ENCODE assay signal across 7 cellular contexts in genomic region chr19:19627442-19627715, GRCh38. TPM values are rescaled to one million over a fixed set of nuclear protein-coding genes. Genes with fewer than 3 reads are reported as not detected.
A peak's percentile ranks its signal among the peaks of the same experiment; 100 is the strongest.
DNase-seq lines count a peak whose midpoint lies in the region; ATAC-seq and TF ChIP-seq lines count a peak whose summit lies in the region.
"Had no signal": no experiment of that assay in that cellular context is flagged by ENCODE, and none has a peak within 500 bp of the region (broad histone marks: within the 10 kb centered on the region; RNA-seq: fewer than 3 reads in every experiment).

No MANE protein-coding gene starts in this region.

- peak overlapping the region; percentile 71 to 94 (median 83); a peak in 21 of 22 replicates for H3K9ac ChIP-seq in BLaER1 treated with 17β-estradiol and CSF1 and Interleukin-3, amounts not matched to agents 10 nM and 100 nM

- WGBS in lower leg skin, 2 donors = 10 to 14% methylated on average over 5 of the region's 5 CpGs

- H3K4me1 ChIP-seq in BLaER1 treated with 17β-estradiol and CSF1 and Interleukin-3, amounts not matched to agents 10 nM and 100 nM = peaks cover 15 to 50% (median 48%) of the 10 kb centered on the region in 10 experiments
- H3K4me1 ChIP-seq in PC-9 (replicated peaks; ENCODE audit: insufficient read depth) = peaks cover 5% of the 10 kb centered on the region; the same call in 1 of the 2 replicates

- no peaks in the 10 kb centered on the region for H3K79me2 ChIP-seq in PC-9 (ENCODE audit: low read depth)

- H3K9me3 ChIP-seq in BLaER1 treated with 17β-estradiol and CSF1 and Interleukin-3, amounts not matched to agents 10 nM and 100 nM (replicated peaks in 1 of 11) = no peaks in the 10 kb centered on the region
- no peaks in the 10 kb centered on the region for H3K9me3 ChIP-seq in PC-9 (ENCODE audit: insufficient read depth, low read depth)

- CTCF ChIA-PET in PC-9 (lab: Charles Lee) = no interaction called here

- no peaks in the 10 kb centered on the region for H3K9me2 ChIP-seq in PC-9 (ENCODE audit: insufficient read depth)

- DNase-seq in PC-9 = no peak
- no peak for DNase-seq in lower leg skin (ENCODE audit: low spot score in 2 of 2)
- no peak for DNase-seq in GM13976 (ENCODE audit: low spot score)
- DNase-seq: dorsolateral prefrontal cortex had no signal

- BruUV-seq in PC-9 (replicated peaks; lab: Mats Ljungman, UMichigan) = no TSS peak

- peaks cover 25 to 55% (median 43%) of the 10 kb centered on the region in 11 experiments for H3K36me3 ChIP-seq in BLaER1 treated with 17β-estradiol and CSF1 and Interleukin-3, amounts not matched to agents 10 nM and 100 nM
- no peaks in the 10 kb centered on the region for H3K36me3 ChIP-seq in PC-9 (ENCODE audit: low read depth)

- peak overlapping the region; percentile 83 to 99 (median 97) for H3K4me2 ChIP-seq in BLaER1 treated with 17β-estradiol and CSF1 and Interleukin-3, amounts not matched to agents 10 nM and 100 nM
- peak overlapping the region; percentile 90 for H3K4me2 ChIP-seq in PC-9

- POLR2A ChIA-PET in PC-9 (lab: Charles Lee; ENCODE audit: unreplicated experiment) = interaction anchor here (0.5 kb wide), 1 partner anchor 447 kb away, joined by 5 read pairs; no protein-coding TSS in a partner anchor

- ATAC-seq in HG02571 (IDR thresholded peaks at IDR 0.05; ENCODE audit: unreplicated experiment) (no peak), HG02610 (IDR thresholded peaks at IDR 0.05; ENCODE audit: unreplicated experiment) (no peak)

- peak overlapping the region; percentile 90 for H2AFZ ChIP-seq in PC-9

- peak overlapping the region; percentile 58 to 86 (median 76) for H3K4me3 ChIP-seq in BLaER1 treated with 17β-estradiol and CSF1 and Interleukin-3, amounts not matched to agents 10 nM and 100 nM
- peak overlapping the region; percentile 68 for H3K4me3 ChIP-seq in PC-9
- H3K4me3 ChIP-seq in lower leg skin (ENCODE audit: low read depth, poor library complexity, severe bottlenecking) = peak overlapping the region; percentile 29

- TF ChIP-seq CTCF in PC-9 (conservative IDR thresholded peaks at IDR 0.05) (no peak), lower leg skin (IDR thresholded peaks at IDR 0.05) (no peak), GM13976 (IDR thresholded peaks at IDR 0.05; ENCODE audit: borderline replicate concordance, control extremely low read depth, extremely low read depth, insufficient read depth, missing control alignments) (no peak)

- intact Hi-C loops in PC-9 (cut with micrococcal nuclease; ENCODE audit: unreplicated experiment) (no loop called here), lower leg skin (cut with DNase I; ENCODE audit: low total_unique reads) (no loop called here)

- H3K27ac ChIP-seq in BLaER1 treated with 17β-estradiol and CSF1 and Interleukin-3, amounts not matched to agents 10 nM and 100 nM = peak overlapping the region in 9 of 11 experiments; percentile 60 to 87 (median 82); a peak in 17 of 22 replicates
- H3K27ac ChIP-seq in PC-9 = peak overlapping the region; percentile 84; the same call in 1 of the 2 replicates

- H3K27me3 ChIP-seq in BLaER1 treated with 17β-estradiol and CSF1 and Interleukin-3, amounts not matched to agents 10 nM and 100 nM = no peaks in the 10 kb centered on the region
- H3K27me3 ChIP-seq in PC-9 (ENCODE audit: insufficient read depth, low read depth) = no peaks in the 10 kb centered on the region

- H3F3A ChIP-seq in PC-9 (ENCODE audit: insufficient read depth, low read depth) = peaks cover 37% of the 10 kb centered on the region; the same call in 1 of the 2 replicates

- no peak for TF ChIP-seq POLR2A in lower leg skin (IDR thresholded peaks at IDR 0.05)

- in situ Hi-C loops in GM13976 (cut with MboI; ENCODE audit: low sequenced_read_pairs, unreplicated experiment) = loop anchor here (25.0 kb wide), 1 partner anchor 265 kb away; no protein-coding TSS in a partner anchor

- H4K20me1 ChIP-seq in BLaER1 treated with 17β-estradiol and CSF1 and Interleukin-3, amounts not matched to agents 10 nM and 100 nM = peaks cover 3 to 48% (median 20%) of the 10 kb centered on the region in 11 experiments; a peak in 17 of 22 replicates
- H4K20me1 ChIP-seq in PC-9 (ENCODE audit: insufficient read depth) = no peaks in the 10 kb centered on the region

RNA-seq across cellular contexts. Expression of gene LPAR2, which starts 0.6 kb away (rescaled TPM):
- 27.4 and 29.2 TPM in 2 replicates for total RNA-seq in PC-9 (2021)
- 10 to 100 TPM; 16.5 to 31.6 (median 28.2) TPM for total RNA-seq in lower leg skin

RNA-seq across cellular contexts. Expression of gene PBX4, which starts 8.9 kb away (rescaled TPM):
- total RNA-seq in PC-9 (2021) = 5.7 and 7.4 TPM in 2 replicates
- 10 to 100 TPM in 1 of 4 donors, 1 to 10 TPM in 3; 3.8 to 15.8 (median 5.9) TPM for total RNA-seq in lower leg skin

RNA-seq across cellular contexts. Expression of gene GMIP, which starts 16.1 kb away (rescaled TPM):
- total RNA-seq in PC-9 (2021) (15.4 and 18.2 TPM in 2 replicates), lower leg skin (10 to 100 TPM in 3 of 4 donors, 1 to 10 TPM in 1; 6.4 to 21.0 (median 19.1) TPM)

RNA-seq across cellular contexts. Expression of gene ATP13A1, which starts 36.1 kb away (rescaled TPM):
- 41.1 and 59.7 TPM in 2 replicates for total RNA-seq in PC-9 (2021)
- total RNA-seq in lower leg skin = 100 to 1,000 TPM in 2 of 4 donors, 10 to 100 TPM in 2; 60.8 to 162 (median 109) TPM

RNA-seq across cellular contexts. Expression of gene ZNF101, which starts 41.3 kb away (rescaled TPM):
- total RNA-seq in PC-9 (2021) = 6.2 and 9.3 TPM in 2 replicates
- total RNA-seq in lower leg skin = 10 to 100 TPM in 1 of 4 donors, 1 to 10 TPM in 3; 4.5 to 18.6 (median 7.2) TPM
